10 cellular contexts compared by ENCODE assay signal in the genomic region with DNA sequence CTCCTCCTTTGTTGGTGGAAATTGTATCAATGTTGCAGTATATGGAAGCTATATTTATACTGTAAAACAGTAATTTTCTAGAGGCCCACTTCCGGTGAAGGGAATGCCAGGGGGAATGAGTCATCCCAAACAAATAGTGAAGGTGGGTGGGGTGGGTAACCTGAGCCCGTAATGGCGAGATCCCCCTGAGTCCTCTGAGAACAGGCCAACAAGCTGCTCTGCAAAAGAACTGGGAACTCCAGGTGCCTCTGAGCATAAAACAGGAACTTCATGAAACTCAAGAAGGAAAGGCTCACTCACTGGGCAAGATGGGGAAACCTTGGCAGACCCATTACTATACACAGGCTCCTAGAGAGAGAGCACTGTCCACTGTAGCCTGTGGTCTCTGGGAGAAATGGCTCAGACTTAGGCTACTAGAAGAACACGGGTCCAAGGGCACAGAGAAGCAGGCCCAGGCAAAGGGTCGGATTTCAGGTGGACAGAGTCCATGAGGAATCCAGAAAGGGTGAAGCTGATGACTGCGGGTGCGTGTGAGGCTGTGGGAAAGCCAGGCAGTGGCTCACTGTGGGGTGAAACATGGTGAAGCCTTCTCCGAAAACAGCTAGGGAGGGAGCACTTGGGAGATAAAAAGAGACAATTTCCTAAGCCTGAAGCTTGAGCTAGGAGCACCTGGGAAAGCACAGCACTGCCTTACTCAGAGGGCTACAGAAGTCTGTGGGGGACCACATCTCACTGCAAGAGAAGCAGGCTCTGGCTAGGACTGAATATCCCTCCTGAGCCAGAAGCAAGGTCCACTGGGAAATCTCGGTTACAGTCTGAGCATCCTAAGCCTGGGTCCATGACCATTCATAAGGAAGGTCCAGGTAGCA. TPM values are rescaled to one million over a fixed set of nuclear protein-coding genes. Genes with fewer than 3 reads are reported as not detected.
DNase-seq lines count a peak whose midpoint lies in the region; ATAC-seq and TF ChIP-seq lines count a peak whose summit lies in the region.
"Had no signal": no experiment of that assay in that cellular context is flagged by ENCODE, and none has a peak within 500 bp of the region (broad histone marks: within the 10 kb centered on the region; RNA-seq: fewer than 3 reads in every experiment).

No MANE protein-coding gene starts in this region.

- H3K4me1 Mint-ChIP-seq in nephron: peaks cover 35% of the 10 kb centered on the region
- H3K4me1 Mint-ChIP-seq in T-helper 2 cell treated with Interferon-gamma antibody and Interleukin-4, amounts not matched to agents 5 μg/mL and 100 μg/mL, for 36 hours (ENCODE audit: low read depth): no peaks in the 10 kb centered on the region
- H3K4me1 Mint-ChIP-seq in activated naive CD4-positive, alpha-beta T cell treated with anti-CD3 and anti-CD28 coated beads, Interleukin-2, amount 10 ng/mL, durations not matched to agents 7 days and 5 days: no peaks in the 10 kb centered on the region
- H3K4me1 Mint-ChIP-seq: IgD-negative memory B cell had no signal

- H3K36me3 ChIP-seq in body of pancreas (replicated peaks in 1 of 2; ENCODE audit: insufficient read depth in 1 of 2, low read depth in 2 of 2): no peaks in the 10 kb centered on the region

- DNase-seq in EL (peak; percentile 82), NCI-H146 (lab: John Stamatoyannopoulos, UW) (peak; percentile 84), body of pancreas (peak in 2 of 4 donors; percentile 31 to 57), RPMI8226 (no peak), NAMALWA (ENCODE audit: low spot score) (no peak)
- no peak for DNase-seq in T-helper 2 cell treated with Interferon-gamma antibody and Interleukin-4, amounts not matched to agents 5 μg/mL and 100 μg/mL, for 36 hours (ENCODE audit: low spot score)
- DNase-seq in activated naive CD4-positive, alpha-beta T cell treated with anti-CD3 and anti-CD28 coated beads, Interleukin-2, amount 10 ng/mL, durations not matched to agents 7 days and 5 days: no peak
- DNase-seq: lower lobe of right lung had no signal

- H3K27me3 Mint-ChIP-seq in nephron (ENCODE audit: low read depth): no peaks in the 10 kb centered on the region
- H3K27me3 Mint-ChIP-seq in T-helper 2 cell treated with Interferon-gamma antibody and Interleukin-4, amounts not matched to agents 5 μg/mL and 100 μg/mL, for 36 hours (ENCODE audit: low read depth): no peaks in the 10 kb centered on the region
- H3K27me3 Mint-ChIP-seq in activated naive CD4-positive, alpha-beta T cell treated with anti-CD3 and anti-CD28 coated beads, Interleukin-2, amount 10 ng/mL, durations not matched to agents 7 days and 5 days: peaks cover 22% of the 10 kb centered on the region
- H3K27me3 Mint-ChIP-seq: IgD-negative memory B cell had no signal

- peak overlapping the region; percentile 67 to 88 (median 83) for H3K27ac Mint-ChIP-seq in nephron
- no peak overlapping the region for H3K27ac Mint-ChIP-seq in T-helper 2 cell treated with Interferon-gamma antibody and Interleukin-4, amounts not matched to agents 5 μg/mL and 100 μg/mL, for 36 hours
- no peak overlapping the region for H3K27ac Mint-ChIP-seq in activated naive CD4-positive, alpha-beta T cell treated with anti-CD3 and anti-CD28 coated beads, Interleukin-2, amount 10 ng/mL, durations not matched to agents 7 days and 5 days
- H3K27ac Mint-ChIP-seq: IgD-negative memory B cell had no signal

- peaks cover 59% of the 10 kb centered on the region for H3K36me3 Mint-ChIP-seq in nephron (ENCODE audit: low read depth)
- no peaks in the 10 kb centered on the region for H3K36me3 Mint-ChIP-seq in T-helper 2 cell treated with Interferon-gamma antibody and Interleukin-4, amounts not matched to agents 5 μg/mL and 100 μg/mL, for 36 hours (ENCODE audit: low read depth)
- no peaks in the 10 kb centered on the region for H3K36me3 Mint-ChIP-seq in activated naive CD4-positive, alpha-beta T cell treated with anti-CD3 and anti-CD28 coated beads, Interleukin-2, amount 10 ng/mL, durations not matched to agents 7 days and 5 days

- TF ChIP-seq CTCF in body of pancreas (IDR thresholded peaks at IDR 0.05): no peak
- TF ChIP-seq CTCF in nephron (IDR thresholded peaks at IDR 0.05; ENCODE audit: unreplicated experiment in 3 of 3): no peak

- H3K9me3 Mint-ChIP-seq in nephron: no peaks in the 10 kb centered on the region
- H3K9me3 Mint-ChIP-seq in T-helper 2 cell treated with Interferon-gamma antibody and Interleukin-4, amounts not matched to agents 5 μg/mL and 100 μg/mL, for 36 hours: no peaks in the 10 kb centered on the region
- H3K9me3 Mint-ChIP-seq in activated naive CD4-positive, alpha-beta T cell treated with anti-CD3 and anti-CD28 coated beads, Interleukin-2, amount 10 ng/mL, durations not matched to agents 7 days and 5 days: no peaks in the 10 kb centered on the region

- TF ChIP-seq POLR2A in body of pancreas (IDR thresholded peaks at IDR 0.05): no peak

- H3K27me3 ChIP-seq in body of pancreas: no peaks in the 10 kb centered on the region

- ATAC-seq in body of pancreas: peak; percentile 16

- no peak overlapping the region for H3K4me3 ChIP-seq in body of pancreas
- H3K4me3 ChIP-seq: lower lobe of right lung had no signal

- H3K4me3 Mint-ChIP-seq in nephron: no peak overlapping the region
- H3K4me3 Mint-ChIP-seq in T-helper 2 cell treated with Interferon-gamma antibody and Interleukin-4, amounts not matched to agents 5 μg/mL and 100 μg/mL, for 36 hours: no peak overlapping the region
- no peak overlapping the region for H3K4me3 Mint-ChIP-seq in activated naive CD4-positive, alpha-beta T cell treated with anti-CD3 and anti-CD28 coated beads, Interleukin-2, amount 10 ng/mL, durations not matched to agents 7 days and 5 days
- H3K4me3 Mint-ChIP-seq: IgD-negative memory B cell had no signal

- peaks cover 35% of the 10 kb centered on the region for H3K4me1 ChIP-seq in body of pancreas
- H3K4me1 ChIP-seq: lower lobe of right lung had no signal

- 53 to 61% methylated on average over 9 of the region's 9 CpGs for WGBS in body of pancreas, 2 donors

- no peaks in the 10 kb centered on the region for H3K9me3 ChIP-seq in body of pancreas
- H3K9me3 ChIP-seq: lower lobe of right lung had no signal

- intact Hi-C loops in body of pancreas (cut with DNase I): no loop called here

- CTCF ChIA-PET in activated naive CD4-positive, alpha-beta T cell treated with anti-CD3 and anti-CD28 coated beads, Interleukin-2, amount 10 ng/mL, durations not matched to agents 7 days and 5 days (lab: Charles Lee): interaction anchor here (2.1 kb wide), 1 partner anchor 9 kb away, joined by 6 read pairs; no protein-coding TSS in a partner anchor

- peak overlapping the region in 3 of 4 donors; percentile 30 to 49 (median 32) for H3K27ac ChIP-seq in body of pancreas
- H3K27ac ChIP-seq: lower lobe of right lung had no signal

RNA-seq across cellular contexts. Expression of a gene that starts 19.8 kb away (rescaled TPM):
- total RNA-seq in body of pancreas: 10 to 100 TPM; 20.0 to 44.2 TPM

RNA-seq across cellular contexts. Expression of a gene that starts 58.1 kb away (rescaled TPM):
- 1 to 10 TPM; 1.3 to 3.0 TPM for total RNA-seq in body of pancreas

RNA-seq across cellular contexts. Expression of a gene that starts 58.5 kb away (rescaled TPM):
- 1 to 10 TPM; 3.0 to 7.3 TPM for total RNA-seq in body of pancreas

Comparison
In these comparisons a context has a peak if more than half of its experiments do, and no peak if none do; other contexts are left out.
1. DNase-seq: peak in EL (single experiment) and NCI-H146 (single experiment); none in T-helper 2 cell treated with Interferon-gamma antibody and Interleukin-4, amounts not matched to agents 5 μg/mL and 100 μg/mL, for 36 hours (single experiment), RPMI8226 (single experiment), activated naive CD4-positive, alpha-beta T cell treated with anti-CD3 and anti-CD28 coated beads, Interleukin-2, amount 10 ng/mL, durations not matched to agents 7 days and 5 days (single experiment) and NAMALWA (single experiment).
2. H3K27ac Mint-ChIP-seq: peak in nephron (3 of 3); none in T-helper 2 cell treated with Interferon-gamma antibody and Interleukin-4, amounts not matched to agents 5 μg/mL and 100 μg/mL, for 36 hours (single experiment) and activated naive CD4-positive, alpha-beta T cell treated with anti-CD3 and anti-CD28 coated beads, Interleukin-2, amount 10 ng/mL, durations not matched to agents 7 days and 5 days (single experiment).